ENCODE assay signal across 1 cellular context in the genomic region with DNA sequence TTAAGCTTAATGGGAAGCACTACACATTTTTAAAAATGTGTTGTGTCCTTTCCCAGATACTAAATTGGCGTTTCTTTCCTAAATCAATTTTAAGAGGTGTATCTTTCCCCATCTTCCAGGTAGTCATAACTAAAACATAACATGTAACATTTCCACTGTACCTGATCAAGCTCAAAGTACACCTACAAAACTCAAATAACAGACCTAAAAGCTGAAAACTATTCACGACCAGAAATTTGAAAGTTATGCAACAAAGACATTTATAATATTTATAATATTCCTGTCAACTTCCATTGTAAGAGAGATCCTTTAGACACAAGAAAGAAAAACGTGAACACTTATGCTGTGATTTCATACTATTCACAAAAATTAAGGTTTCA.
TF ChIP-seq lines count a peak whose summit lies in the region.

No MANE protein-coding gene starts in this region.

TF ChIP-seq in K562, 482 proteins besides CTCF, POLR2A, EP300 and RAD21:
- TF ChIP-seq, protein P1, sequence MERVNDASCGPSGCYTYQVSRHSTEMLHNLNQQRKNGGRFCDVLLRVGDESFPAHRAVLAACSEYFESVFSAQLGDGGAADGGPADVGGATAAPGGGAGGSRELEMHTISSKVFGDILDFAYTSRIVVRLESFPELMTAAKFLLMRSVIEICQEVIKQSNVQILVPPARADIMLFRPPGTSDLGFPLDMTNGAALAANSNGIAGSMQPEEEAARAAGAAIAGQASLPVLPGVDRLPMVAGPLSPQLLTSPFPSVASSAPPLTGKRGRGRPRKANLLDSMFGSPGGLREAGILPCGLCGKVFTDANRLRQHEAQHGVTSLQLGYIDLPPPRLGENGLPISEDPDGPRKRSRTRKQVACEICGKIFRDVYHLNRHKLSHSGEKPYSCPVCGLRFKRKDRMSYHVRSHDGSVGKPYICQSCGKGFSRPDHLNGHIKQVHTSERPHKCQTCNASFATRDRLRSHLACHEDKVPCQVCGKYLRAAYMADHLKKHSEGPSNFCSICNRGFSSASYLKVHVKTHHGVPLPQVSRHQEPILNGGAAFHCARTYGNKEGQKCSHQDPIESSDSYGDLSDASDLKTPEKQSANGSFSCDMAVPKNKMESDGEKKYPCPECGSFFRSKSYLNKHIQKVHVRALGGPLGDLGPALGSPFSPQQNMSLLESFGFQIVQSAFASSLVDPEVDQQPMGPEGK (CRISPR knock-in tag; IDR thresholded peaks at IDR 0.05; ENCODE audit: borderline replicate concordance): no peak
